ENCODE assay signal across 1 cellular context in the genomic region with DNA sequence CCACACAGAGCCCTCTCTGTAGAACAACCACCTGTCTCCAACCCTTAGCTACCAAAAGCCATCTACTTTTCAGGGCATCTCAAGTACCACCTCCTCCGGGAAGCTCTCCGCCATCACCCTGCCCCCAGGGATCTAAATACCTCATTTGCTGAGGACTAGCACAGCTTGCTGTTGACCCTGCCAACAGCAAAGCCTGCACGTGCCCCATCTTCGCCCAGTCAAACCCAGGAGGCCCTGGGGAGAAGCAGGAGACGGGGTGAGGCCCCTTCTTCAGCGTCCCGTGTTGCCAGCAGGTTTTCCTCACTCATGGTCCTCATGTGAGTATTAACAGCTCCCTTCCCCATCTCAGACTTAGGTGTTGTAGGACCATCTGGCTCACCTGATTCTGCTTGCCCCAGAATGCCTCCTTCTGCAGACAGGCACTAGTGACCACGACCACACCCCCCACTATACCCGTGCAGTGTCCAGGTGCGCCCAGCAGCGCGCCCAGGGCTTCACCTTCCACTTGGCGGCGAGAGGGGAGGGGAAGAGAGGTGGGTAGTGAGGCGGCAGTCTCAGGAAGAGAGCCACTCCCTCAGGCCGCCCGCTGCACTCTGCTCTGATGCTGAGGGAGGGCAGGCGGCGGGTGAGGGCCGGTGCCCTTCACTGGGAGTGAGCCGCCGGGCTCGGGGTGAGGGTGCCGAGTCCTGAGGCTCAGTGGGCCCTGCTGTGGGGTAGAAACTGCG.
TF ChIP-seq lines count a peak whose summit lies in the region.

No MANE protein-coding gene starts in this region.

TF ChIP-seq in IMR-90, 13 proteins besides CTCF, POLR2A, EP300 and RAD21:
- TF ChIP-seq MAFK (IDR thresholded peaks at IDR 0.05; ENCODE audit: low read depth, low read length) (no peak), CHD1 (IDR thresholded peaks at IDR 0.05; ENCODE audit: low read depth, low read length) (no peak), NFE2L2 (IDR thresholded peaks at IDR 0.05; ENCODE audit: low read depth, low read length) (no peak), SMC3 (IDR thresholded peaks at IDR 0.05; ENCODE audit: low read depth, low read length) (no peak), BHLHE40 (IDR thresholded peaks at IDR 0.05; ENCODE audit: low read depth, low read length) (no peak), FOS (IDR thresholded peaks at IDR 0.05; ENCODE audit: low read depth, low read length) (no peak), RCOR1 (IDR thresholded peaks at IDR 0.05; ENCODE audit: insufficient replicate concordance, low read length) (no peak), MXI1 (IDR thresholded peaks at IDR 0.05; ENCODE audit: borderline replicate concordance, low read depth, low read length) (no peak), RFX5 (IDR thresholded peaks at IDR 0.05; ENCODE audit: low read depth, low read length) (no peak), MAZ (IDR thresholded peaks at IDR 0.05; ENCODE audit: borderline replicate concordance, low read depth, low read length) (no peak), CEBPB (IDR thresholded peaks at IDR 0.05; ENCODE audit: low read depth, low read length) (no peak)
- TF ChIP-seq, protein P1, sequence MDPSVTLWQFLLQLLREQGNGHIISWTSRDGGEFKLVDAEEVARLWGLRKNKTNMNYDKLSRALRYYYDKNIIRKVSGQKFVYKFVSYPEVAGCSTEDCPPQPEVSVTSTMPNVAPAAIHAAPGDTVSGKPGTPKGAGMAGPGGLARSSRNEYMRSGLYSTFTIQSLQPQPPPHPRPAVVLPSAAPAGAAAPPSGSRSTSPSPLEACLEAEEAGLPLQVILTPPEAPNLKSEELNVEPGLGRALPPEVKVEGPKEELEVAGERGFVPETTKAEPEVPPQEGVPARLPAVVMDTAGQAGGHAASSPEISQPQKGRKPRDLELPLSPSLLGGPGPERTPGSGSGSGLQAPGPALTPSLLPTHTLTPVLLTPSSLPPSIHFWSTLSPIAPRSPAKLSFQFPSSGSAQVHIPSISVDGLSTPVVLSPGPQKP (IDR thresholded peaks at IDR 0.05; ENCODE audit: borderline replicate concordance, low read depth, low read length), result no peak
- TF ChIP-seq, protein P2, sequence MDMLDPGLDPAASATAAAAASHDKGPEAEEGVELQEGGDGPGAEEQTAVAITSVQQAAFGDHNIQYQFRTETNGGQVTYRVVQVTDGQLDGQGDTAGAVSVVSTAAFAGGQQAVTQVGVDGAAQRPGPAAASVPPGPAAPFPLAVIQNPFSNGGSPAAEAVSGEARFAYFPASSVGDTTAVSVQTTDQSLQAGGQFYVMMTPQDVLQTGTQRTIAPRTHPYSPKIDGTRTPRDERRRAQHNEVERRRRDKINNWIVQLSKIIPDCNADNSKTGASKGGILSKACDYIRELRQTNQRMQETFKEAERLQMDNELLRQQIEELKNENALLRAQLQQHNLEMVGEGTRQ (IDR thresholded peaks at IDR 0.05; ENCODE audit: low read depth, low read length), result no peak
